22 cellular contexts compared by ENCODE assay signal in the genomic region with DNA sequence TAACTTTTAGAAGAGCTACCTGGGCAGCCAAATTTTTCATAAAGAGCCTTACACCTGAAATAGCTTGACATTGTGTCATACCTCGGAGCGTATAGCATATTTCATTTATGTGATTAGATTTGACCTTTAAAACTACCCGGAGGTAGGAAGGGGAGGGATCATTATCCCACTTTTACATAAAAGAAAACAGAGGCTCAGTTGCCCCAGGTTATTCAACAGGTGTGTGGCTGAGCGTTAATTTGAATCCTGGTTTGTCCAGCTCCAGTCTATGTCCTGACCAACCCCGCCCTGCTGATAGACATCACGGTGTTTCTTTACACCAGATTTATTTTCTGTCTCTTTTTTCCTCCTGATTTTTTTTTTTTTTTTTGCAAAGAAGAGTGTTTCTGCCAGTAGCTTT. TPM values are rescaled to one million over a fixed set of nuclear protein-coding genes. Genes with fewer than 3 reads are reported as not detected.
DNase-seq lines count a peak whose midpoint lies in the region; ATAC-seq and TF ChIP-seq lines count a peak whose summit lies in the region.
"Had no signal": no experiment of that assay in that cellular context is flagged by ENCODE, and none has a peak within 500 bp of the region (broad histone marks: within the 10 kb centered on the region; RNA-seq: fewer than 3 reads in every experiment).

No MANE protein-coding gene starts in this region.

- no peak for ATAC-seq in GM19395 (IDR thresholded peaks at IDR 0.05; ENCODE audit: unreplicated experiment)
- no peak for ATAC-seq in HG03521 (IDR thresholded peaks at IDR 0.05; ENCODE audit: unreplicated experiment)
- ATAC-seq: GM12878, natural killer cell, PC-3 had no signal

- intact Hi-C loops in stomach (cut with DNase I; ENCODE audit: low total_unique reads), result no loop called here

- H3K4me1 ChIP-seq in iPS-18a (ENCODE audit: control insufficient read depth, low read depth, low read length), result peaks cover 57% of the 10 kb centered on the region
- peaks cover 20 to 63% (median 45%) of the 10 kb centered on the region in 4 donors for H3K4me1 ChIP-seq in stomach

- H3K4me3 ChIP-seq in iPS-18a (ENCODE audit: low read length) (peak overlapping the region; percentile 3), stomach (no peak overlapping the region)
- H3K4me3 ChIP-seq: GM12878, left ventricle myocardium inferior had no signal

- H3K36me3 ChIP-seq in iPS-18a (ENCODE audit: control insufficient read depth, low read depth, low read length) (peaks cover 4% of the 10 kb centered on the region), stomach (peaks cover 0 to 11% (median 0%) of the 10 kb centered on the region in 4 donors)

- H3K9ac ChIP-seq in iPS-18a (ENCODE audit: low read length), result no peak overlapping the region

- no peak for TF ChIP-seq EP300 in stomach (IDR thresholded peaks at IDR 0.05)

- H3K9me3 ChIP-seq in iPS-18a (ENCODE audit: control insufficient read depth, low read depth, low read length) (no peaks in the 10 kb centered on the region), stomach (no peaks in the 10 kb centered on the region)
- H3K9me3 ChIP-seq: left ventricle myocardium inferior had no signal

- no peak for TF ChIP-seq CTCF in stomach (IDR thresholded peaks at IDR 0.05)

- 31 to 72% (median 51%) methylated on average over 6 of the region's 6 CpGs for WGBS in stomach, 5 donors

- no peak overlapping the region for H3K27ac ChIP-seq in iPS-18a (ENCODE audit: low read length)
- peak overlapping the region in 3 of 5 donors; percentile 48 to 78 (median 75) for H3K27ac ChIP-seq in stomach

- TF ChIP-seq POLR2A in stomach (IDR thresholded peaks at IDR 0.05), result no peak

- H3K27me3 ChIP-seq in iPS-18a (ENCODE audit: control insufficient read depth, insufficient read depth, low read length) (no peaks in the 10 kb centered on the region), stomach (no peaks in the 10 kb centered on the region)

- DNase-seq in DMS153 (lab: John Stamatoyannopoulos, UW) (peak; percentile 16), DMS153 treated with DMSO at 0.1 percent for 48 hours (lab: John Stamatoyannopoulos, UW; ENCODE audit: unreplicated experiment) (no peak), NCI-H526 (lab: John Stamatoyannopoulos, UW) (peak; percentile 34 to 80), stomach (no peak)
- DNase-seq in activated CD4-positive, alpha-beta T cell treated with anti-CD3 and anti-CD28 coated beads for 4 hours, result no peak
- DNase-seq: 8988T; activated CD4-positive, alpha-beta T cell treated with anti-CD3 and anti-CD28 coated beads, Interleukin-2, amount 10 ng/mL, durations not matched to agents 7 days and 5 days; activated gamma-delta T cell treated with Interleukin-2 at 50 U/mL for 16 hours; activated T-cell treated with anti-CD3 and anti-CD28 coated beads, Interleukin-2, amount 50 U/mL, for 24 hours; cerebellar nuclear complex; Kasumi-1; left ventricle myocardium inferior; natural killer cell; NCI-H2029; NCI-H446; PC-3; retina; Right ventricle myocardium superior had no signal

RNA-seq across cellular contexts. Expression of a gene that starts 39.7 kb away (rescaled TPM):
- 100 to 1,000 TPM in 1 of 5 donors, 10 to 100 TPM in 4; 11.6 to 113 (median 31.0) TPM for total RNA-seq in stomach
- polyA plus RNA-seq in stomach, result 10 to 100 TPM; 11.0 to 15.6 (median 12.3) TPM

Comparison
In these comparisons a context has a peak if more than half of its experiments do, and no peak if none do; other contexts are left out.
1. DNase-seq: peak in DMS153 (single experiment) and NCI-H526 (2 of 2); none in DMS153 treated with DMSO at 0.1 percent for 48 hours (single experiment), stomach (single experiment) and activated CD4-positive, alpha-beta T cell treated with anti-CD3 and anti-CD28 coated beads for 4 hours (0 of 2).